ENCODE assay signal across 8 cellular contexts in the genomic region with DNA sequence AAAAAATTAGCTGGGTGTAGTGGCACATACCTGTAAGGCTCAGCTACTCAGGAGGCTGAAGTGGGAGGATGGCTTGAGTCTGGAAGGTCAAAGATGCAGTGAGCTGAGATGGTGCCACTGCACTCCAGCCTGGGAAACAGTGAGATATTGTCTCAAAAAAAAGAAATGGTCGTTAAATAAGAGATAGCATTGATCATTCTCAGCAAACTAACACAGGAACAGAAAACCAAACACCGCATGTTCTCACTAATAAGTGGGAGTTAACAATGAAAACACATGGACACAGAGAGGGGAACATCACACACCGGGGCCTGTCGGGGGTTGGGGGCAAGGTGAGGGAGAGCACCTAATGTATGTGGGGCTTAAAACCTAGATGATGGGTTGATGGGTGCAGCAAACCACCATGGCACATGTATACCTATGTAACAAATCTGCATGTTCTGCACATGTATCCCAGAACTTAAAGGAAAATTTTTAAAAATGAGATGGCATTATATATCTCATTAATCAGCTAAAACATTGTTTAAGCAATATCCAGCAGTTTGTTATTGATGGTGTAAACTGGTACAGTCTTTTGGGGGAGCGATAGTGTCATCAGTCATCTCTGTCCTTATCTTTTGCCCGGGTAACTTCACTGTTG. TPM values are rescaled to one million over a fixed set of nuclear protein-coding genes. Genes with fewer than 3 reads are reported as not detected.
DNase-seq lines count a peak whose midpoint lies in the region; ATAC-seq and TF ChIP-seq lines count a peak whose summit lies in the region.
"Not testable (repeated sequence)": the region's sequence is repeated elsewhere in the genome, so short reads cannot be mapped to it uniquely, and the experiment has no call there.

No MANE protein-coding gene starts in this region.

- not testable (repeated sequence) for H3K27me3 ChIP-seq in BLaER1; KMS-11 (ENCODE audit: insufficient read depth, low read depth); neural cell (ENCODE audit: insufficient read depth, low read depth, low read length); stomach
- H3K27me3 ChIP-seq in iPS-20b (ENCODE audit: insufficient read depth, low read length) = peaks cover 30% of the 10 kb centered on the region

- H3K9ac ChIP-seq in BLaER1 = peak overlapping the region; percentile 93; the same call in 1 of the 2 replicates
- H3K9ac ChIP-seq in KMS-11; iPS-20b (ENCODE audit: low read depth, low read length); neural cell (ENCODE audit: low read length): not testable (repeated sequence)

- not testable (repeated sequence) for TF ChIP-seq POLR2A in stomach (IDR thresholded peaks at IDR 0.05)

- H3K9me2 ChIP-seq in neural cell (ENCODE audit: insufficient read depth, low read length) = not testable (repeated sequence)

- intact Hi-C loops in stomach (cut with DNase I; ENCODE audit: low total_unique reads) = not testable (repeated sequence)

- not testable (repeated sequence) for ATAC-seq in T-helper 17 cell

- H3K9me3 ChIP-seq in BLaER1; T-helper 17 cell (ENCODE audit: control insufficient read depth, low read length, poor library complexity, severe bottlenecking); iPS-20b (ENCODE audit: insufficient read depth, low read depth, low read length); neural cell (ENCODE audit: low read length); stomach: not testable (repeated sequence)

- H3K36me3 Mint-ChIP-seq in T-helper 17 cell (ENCODE audit: low read depth); activated naive CD4-positive, alpha-beta T cell treated with anti-CD3 and anti-CD28 coated beads, Interleukin-2, amount 50 U/mL, for 24 hours: not testable (repeated sequence)

- peak overlapping the region; percentile 68; the same call in 1 of the 2 replicates for H2AFZ ChIP-seq in KMS-11 (ENCODE audit: low read depth)
- not testable (repeated sequence) for H2AFZ ChIP-seq in neural cell (ENCODE audit: low read depth, low read length)

- not testable (repeated sequence) for TF ChIP-seq EP300 in neural cell (conservative IDR thresholded peaks at IDR 0.05; ENCODE audit: poor library complexity, severe bottlenecking); stomach (IDR thresholded peaks at IDR 0.05)

- not testable (repeated sequence) for H3F3A ChIP-seq in neural cell (ENCODE audit: insufficient read depth, low read length, poor library complexity, severe bottlenecking)

- H3K36me3 ChIP-seq in BLaER1 (peaks cover 19% of the 10 kb centered on the region), stomach (peaks cover 14 to 20% (median 17%) of the 10 kb centered on the region in 4 donors)
- not testable (repeated sequence) for H3K36me3 ChIP-seq in KMS-11 (ENCODE audit: insufficient read depth); iPS-20b (ENCODE audit: insufficient read depth, low read depth, low read length); neural cell (ENCODE audit: insufficient read depth, low read length)

- TF ChIP-seq RAD21 in neural cell (conservative IDR thresholded peaks at IDR 0.05) = not testable (repeated sequence)

- not testable (repeated sequence) for H3K4me3 ChIP-seq in BLaER1; KMS-11 (IDR thresholded peaks at IDR 0.05; ENCODE audit: insufficient read depth, low read depth, low read length); coronary artery; stomach
- H3K4me3 ChIP-seq in iPS-20b (ENCODE audit: low read length) (peak overlapping the region; percentile 72; the same call in 1 of the 2 replicates), neural cell (ENCODE audit: low read length) (peak overlapping the region; percentile 83)

- peak overlapping the region; percentile 92 for H3K27ac Mint-ChIP-seq in T-helper 17 cell
- H3K27ac Mint-ChIP-seq in activated naive CD4-positive, alpha-beta T cell treated with anti-CD3 and anti-CD28 coated beads, Interleukin-2, amount 50 U/mL, for 24 hours = peak overlapping the region; percentile 79

- DNase-seq in T-helper 17 cell; coronary artery (ENCODE audit: low spot score); stomach: not testable (repeated sequence)

- peak overlapping the region; percentile 94 for H3K4me2 ChIP-seq in BLaER1
- peak overlapping the region; percentile 78 for H3K4me2 ChIP-seq in KMS-11
- peak overlapping the region; percentile 68 for H3K4me2 ChIP-seq in neural cell (ENCODE audit: low read length)

- H3K4me1 ChIP-seq in BLaER1 (peaks cover 47% of the 10 kb centered on the region), KMS-11 (ENCODE audit: low read depth, poor library complexity, severe bottlenecking) (peaks cover 16% of the 10 kb centered on the region), stomach (peaks cover 19 to 38% (median 31%) of the 10 kb centered on the region in 4 donors)
- not testable (repeated sequence) for H3K4me1 ChIP-seq in iPS-20b (ENCODE audit: insufficient read depth, low read length)

- 67 to 79% (median 76%) methylated on average over 6 of the region's 6 CpGs for WGBS in stomach, 5 donors

- H3K4me1 Mint-ChIP-seq in T-helper 17 cell = peaks cover 26% of the 10 kb centered on the region
- H3K4me1 Mint-ChIP-seq in activated naive CD4-positive, alpha-beta T cell treated with anti-CD3 and anti-CD28 coated beads, Interleukin-2, amount 50 U/mL, for 24 hours = peaks cover 28% of the 10 kb centered on the region

- not testable (repeated sequence) for H4K20me1 ChIP-seq in BLaER1; KMS-11 (ENCODE audit: insufficient read depth); neural cell (ENCODE audit: insufficient read depth)

- H3K27ac ChIP-seq in BLaER1; KMS-11; iPS-20b (ENCODE audit: low read length): not testable (repeated sequence)
- H3K27ac ChIP-seq in coronary artery (peak overlapping the region; percentile 87 to 96), neural cell (ENCODE audit: low read length) (peak overlapping the region; percentile 78), stomach (peak overlapping the region in 3 of 5 donors; percentile 90 to 97 (median 96))

- H3K4me3 Mint-ChIP-seq in T-helper 17 cell = peak overlapping the region; percentile 88
- H3K4me3 Mint-ChIP-seq in activated naive CD4-positive, alpha-beta T cell treated with anti-CD3 and anti-CD28 coated beads, Interleukin-2, amount 50 U/mL, for 24 hours = peak overlapping the region; percentile 90

- not testable (repeated sequence) for H3K79me2 ChIP-seq in KMS-11 (ENCODE audit: insufficient read depth, low read depth); neural cell (replicated peaks; ENCODE audit: insufficient read depth, low read length)

- H3K9me3 Mint-ChIP-seq in activated naive CD4-positive, alpha-beta T cell treated with anti-CD3 and anti-CD28 coated beads, Interleukin-2, amount 50 U/mL, for 24 hours = not testable (repeated sequence)

- not testable (repeated sequence) for TF ChIP-seq CTCF in KMS-11 (conservative IDR thresholded peaks at IDR 0.05; ENCODE audit: low read depth, low read length); coronary artery (IDR thresholded peaks at IDR 0.05); neural cell (IDR thresholded peaks at IDR 0.05; ENCODE audit: poor library complexity, severe bottlenecking); stomach (IDR thresholded peaks at IDR 0.05)

- H3K27me3 Mint-ChIP-seq in T-helper 17 cell; activated naive CD4-positive, alpha-beta T cell treated with anti-CD3 and anti-CD28 coated beads, Interleukin-2, amount 50 U/mL, for 24 hours: not testable (repeated sequence)

RNA-seq across cellular contexts. Expression of a gene that starts 1.8 kb away (rescaled TPM):
- total RNA-seq in T-helper 17 cell (100 to 1,000 TPM; 159 to 186 TPM), stomach (100 to 1,000 TPM in 3 of 5 donors, 10 to 100 TPM in 2; 30.5 to 286 (median 201) TPM)
- polyA plus RNA-seq in neural cell (59.8 and 102 TPM in 2 replicates), stomach (10 to 100 TPM in 2 of 3 donors, 1 to 10 TPM in 1; 2.9 to 16.4 (median 16.0) TPM)
- 41.4 and 48.9 TPM in 2 replicates for polyA minus RNA-seq in neural cell

RNA-seq across cellular contexts. Expression of a gene that starts 17.0 kb away (rescaled TPM):
- total RNA-seq in T-helper 17 cell (10 to 100 TPM in 1 of 2 donors, 1 to 10 TPM in 1; 6.0 to 12.7 TPM), stomach (10 to 100 TPM; 13.8 to 49.1 (median 25.1) TPM)
- polyA plus RNA-seq in neural cell (not detected in 2 replicates), stomach (10 to 100 TPM in 1 of 3 donors, 1 to 10 TPM in 2; 8.0 to 11.8 (median 8.9) TPM)
- not detected in 2 replicates for polyA minus RNA-seq in neural cell

RNA-seq across cellular contexts. Expression of a gene that starts 31.1 kb away (rescaled TPM):
- total RNA-seq in T-helper 17 cell (10 to 100 TPM; 11.1 to 12.9 TPM), stomach (10 to 100 TPM in 3 of 5 donors, not detected in 2; 12.1 to 19.6 (median 12.1) TPM)
- polyA plus RNA-seq in neural cell (20.1 and 34.6 TPM in 2 replicates), stomach (10 to 100 TPM; 18.8 to 22.1 (median 19.8) TPM)
- polyA minus RNA-seq in neural cell = 21.3 and 23.4 TPM in 2 replicates

RNA-seq across cellular contexts. Expression of a gene that starts 32.9 kb away (rescaled TPM):
- total RNA-seq in T-helper 17 cell = 100 to 1,000 TPM; 133 to 260 TPM
- polyA plus RNA-seq in neural cell = 2.9 and 4.3 TPM in 2 replicates
- polyA minus RNA-seq in neural cell = 6.9 and 8.0 TPM in 2 replicates
- total RNA-seq in stomach = 10 to 100 TPM; 32.7 to 81.1 (median 56.4) TPM
- polyA plus RNA-seq in stomach = 10 to 100 TPM; 13.7 to 26.3 (median 21.0) TPM

RNA-seq across cellular contexts. Expression of a gene that starts 33.8 kb away (rescaled TPM):
- total RNA-seq in T-helper 17 cell = 10 to 100 TPM; 36.9 to 38.3 TPM
- 41.3 and 51.4 TPM in 2 replicates for polyA plus RNA-seq in neural cell
- 54.3 and 66.5 TPM in 2 replicates for polyA minus RNA-seq in neural cell
- 10 to 100 TPM; 28.0 to 63.8 (median 45.0) TPM for total RNA-seq in stomach
- polyA plus RNA-seq in stomach = 10 to 100 TPM; 35.7 to 62.7 (median 40.9) TPM
